ENCODE assay signal across 8 cellular contexts in genomic region chr19:41595258-41595889, GRCh38. TPM values are rescaled to one million over a fixed set of nuclear protein-coding genes. Genes with fewer than 3 reads are reported as not detected.
DNase-seq lines count a peak whose midpoint lies in the region; ATAC-seq lines count a peak whose summit lies in the region.

No MANE protein-coding gene starts in this region.

- peak; percentile 14 for DNase-seq in DMS79 (lab: John Stamatoyannopoulos, UW)
- DNase-seq in NCI-H69 (lab: John Stamatoyannopoulos, UW): peak; percentile 91
- DNase-seq in activated CD4-positive, alpha-beta memory T cell treated with anti-CD3 and anti-CD28 coated beads for 36 hours: peak; percentile 86
- peak; percentile 55 to 69 (median 58) for DNase-seq in effector memory CD8-positive, alpha-beta T cell
- DNase-seq in mucosa of gallbladder (ENCODE audit: low spot score): peak; percentile 61
- peak; percentile 30 to 72 (median 52) for DNase-seq in stimulated activated naive CD4-positive, alpha-beta T cell (lab: John Stamatoyannopoulos, UW)
- no peak for DNase-seq in cerebellar nuclear complex (lab: John Stamatoyannopoulos, UW)

- no peaks in the 10 kb centered on the region for H3K9me3 Mint-ChIP-seq in activated CD4-positive, alpha-beta memory T cell treated with anti-CD3 and anti-CD28 coated beads for 36 hours
- H3K9me3 Mint-ChIP-seq in effector memory CD8-positive, alpha-beta T cell: no peaks in the 10 kb centered on the region

- intact Hi-C loops in activated CD4-positive, alpha-beta memory T cell treated with anti-CD3 and anti-CD28 coated beads for 36 hours (cut with micrococcal nuclease): loop anchor here (1.0 to 10.0 kb wide), 3 partner anchors 33 to 391 kb away; no protein-coding TSS in a partner anchor

- no peaks in the 10 kb centered on the region for H3K36me3 Mint-ChIP-seq in activated CD4-positive, alpha-beta memory T cell treated with anti-CD3 and anti-CD28 coated beads for 36 hours
- peaks cover 2% of the 10 kb centered on the region for H3K36me3 Mint-ChIP-seq in effector memory CD8-positive, alpha-beta T cell (ENCODE audit: insufficient read depth)

- peaks cover 12% of the 10 kb centered on the region for H3K4me1 Mint-ChIP-seq in activated CD4-positive, alpha-beta memory T cell treated with anti-CD3 and anti-CD28 coated beads for 36 hours (ENCODE audit: low read depth)
- peaks cover 9% of the 10 kb centered on the region in 2 donors for H3K4me1 Mint-ChIP-seq in effector memory CD8-positive, alpha-beta T cell (ENCODE audit: low read depth in 2 of 2)

- POLR2A ChIA-PET in activated CD4-positive, alpha-beta memory T cell treated with anti-CD3 and anti-CD28 coated beads for 36 hours (lab: Charles Lee): interaction anchor here (1.5 kb wide), 1 partner anchor 25 kb away, joined by 4 read pairs; no protein-coding TSS in a partner anchor

- H3K27me3 Mint-ChIP-seq in activated CD4-positive, alpha-beta memory T cell treated with anti-CD3 and anti-CD28 coated beads for 36 hours: peaks cover 16% of the 10 kb centered on the region
- H3K27me3 Mint-ChIP-seq in effector memory CD8-positive, alpha-beta T cell: peaks cover 16 to 73% of the 10 kb centered on the region in 2 donors

- H3K27ac Mint-ChIP-seq in activated CD4-positive, alpha-beta memory T cell treated with anti-CD3 and anti-CD28 coated beads for 36 hours: peak overlapping the region; percentile 18
- H3K27ac Mint-ChIP-seq in effector memory CD8-positive, alpha-beta T cell: peak overlapping the region in 1 of 2 donors; percentile 29

- CTCF ChIA-PET in activated CD4-positive, alpha-beta memory T cell treated with anti-CD3 and anti-CD28 coated beads for 36 hours (lab: Charles Lee): interaction anchor here (1.2 to 6.4 kb wide), 12 partner anchors 10 to 403 kb away, joined by 3 to 92 read pairs (median 10); partner anchors contain the start of gene DMAC2

- no peak overlapping the region for H3K4me3 Mint-ChIP-seq in activated CD4-positive, alpha-beta memory T cell treated with anti-CD3 and anti-CD28 coated beads for 36 hours
- H3K4me3 Mint-ChIP-seq in effector memory CD8-positive, alpha-beta T cell: no peak overlapping the region

- peak; percentile 56 for ATAC-seq in HG02798 (IDR thresholded peaks at IDR 0.05; ENCODE audit: poor library complexity, unreplicated experiment)
- peak; percentile 90 for ATAC-seq in effector memory CD8-positive, alpha-beta T cell (replicated peaks)

RNA-seq across cellular contexts. Expression of gene CEACAM21, which starts 19.4 kb away (rescaled TPM):
- total RNA-seq in activated CD4-positive, alpha-beta memory T cell treated with anti-CD3 and anti-CD28 coated beads for 36 hours: 10 to 100 TPM; 40.8 to 40.9 TPM
- total RNA-seq in mucosa of gallbladder: 2.4 TPM

RNA-seq across cellular contexts. Expression of gene CEACAM4, which starts 31.5 kb away (rescaled TPM):
- not detected for total RNA-seq in activated CD4-positive, alpha-beta memory T cell treated with anti-CD3 and anti-CD28 coated beads for 36 hours
- 0.35 TPM for total RNA-seq in mucosa of gallbladder

Comparison
In these comparisons a context has a peak if more than half of its experiments do, and no peak if none do; other contexts are left out.
1. DNase-seq: peak in DMS79 (single experiment), NCI-H69 (single experiment), activated CD4-positive, alpha-beta memory T cell treated with anti-CD3 and anti-CD28 coated beads for 36 hours (single experiment), effector memory CD8-positive, alpha-beta T cell (3 of 3), mucosa of gallbladder (single experiment) and stimulated activated naive CD4-positive, alpha-beta T cell (6 of 6); none in cerebellar nuclear complex (0 of 2).
2. RNA of gene CEACAM21, which starts 19.4 kb away (total RNA-seq): 40.8 to 40.9 TPM in activated CD4-positive, alpha-beta memory T cell treated with anti-CD3 and anti-CD28 coated beads for 36 hours; 2.4 TPM in mucosa of gallbladder (single experiment); every median in the first group is over 10 times any median in the second.